ENCODE assay signal across 13 cellular contexts in the genomic region with DNA sequence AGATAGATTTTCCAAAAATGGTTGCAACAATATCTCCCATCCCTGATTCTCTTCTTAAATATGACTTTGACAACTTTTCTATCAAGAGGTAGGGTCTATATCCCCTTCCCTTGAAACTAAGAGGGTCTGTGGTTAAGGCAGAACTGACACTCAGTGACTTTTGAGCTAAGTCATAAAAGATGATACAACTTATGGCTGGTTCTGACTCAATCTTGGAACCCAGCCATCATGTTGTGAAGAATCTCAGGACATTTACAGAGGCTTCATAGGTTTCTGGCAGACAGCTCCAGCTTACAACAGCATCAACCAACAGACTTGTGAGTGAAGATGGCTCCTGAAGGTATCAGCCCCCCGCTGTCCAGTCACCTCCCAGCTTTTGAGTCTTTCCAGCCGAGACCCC.
A peak's percentile ranks its signal among the peaks of the same experiment; 100 is the strongest.
DNase-seq lines count a peak whose midpoint lies in the region; ATAC-seq, FAIRE-seq and TF ChIP-seq lines count a peak whose summit lies in the region.
"Had no signal": no experiment of that assay in that cellular context is flagged by ENCODE, and none has a peak within 500 bp of the region (broad histone marks: within the 10 kb centered on the region; RNA-seq: fewer than 3 reads in every experiment).

No MANE protein-coding gene starts in this region.

- H3K9ac ChIP-seq in DND-41 (ENCODE audit: low read depth, low read length) = no peak overlapping the region

- no peak for TF ChIP-seq CTCF in DND-41 (IDR thresholded peaks at IDR 0.05; ENCODE audit: borderline replicate concordance, extremely low read depth, low read length, poor library complexity, severe bottlenecking)
- TF ChIP-seq CTCF in astrocyte of the spinal cord (IDR thresholded peaks at IDR 0.05; ENCODE audit: low read depth, low read length) = no peak
- no peak for TF ChIP-seq CTCF in ascending aorta (IDR thresholded peaks at IDR 0.05)

- H3K36me3 ChIP-seq in DND-41 (ENCODE audit: insufficient read depth, low read length) = 0 out of 2 replicates have a peak, but pooled peaks cover 3% of the 10 kb centered on the region
- no peaks in the 10 kb centered on the region for H3K36me3 ChIP-seq in ascending aorta

- H3K4me2 ChIP-seq in DND-41 (ENCODE audit: insufficient read depth, low read length) = no peak overlapping the region

- H3K9me3 ChIP-seq in DND-41 (ENCODE audit: insufficient read depth, low read length, severe bottlenecking) = peaks cover 20% of the 10 kb centered on the region
- H3K9me3 ChIP-seq in ascending aorta = no peaks in the 10 kb centered on the region
- H3K9me3 ChIP-seq: body of pancreas had no signal

- H3K79me2 ChIP-seq in DND-41 (ENCODE audit: insufficient read depth, low read length) = no peaks in the 10 kb centered on the region

- H3K27ac ChIP-seq in DND-41 (ENCODE audit: low read length) (peak overlapping the region; percentile 64), ascending aorta (no peak overlapping the region)
- H3K27ac ChIP-seq: body of pancreas had no signal

- in situ Hi-C loops in astrocyte of the spinal cord (cut with HindIII; ENCODE audit: low sequenced_read_pairs) = no loop called here

- ATAC-seq in DND-41 (ENCODE audit: insufficient read depth, low read depth) (peak; percentile 64), left colon (peak; percentile 82), esophagus mucosa (no peak)
- ATAC-seq: body of pancreas, Right ventricle myocardium inferior had no signal

- DNase-seq in DND-41 (peak; percentile 24), M059J (ENCODE audit: low read depth) (peak; percentile 75), astrocyte of the spinal cord (ENCODE audit: low read depth, low spot score) (peak; percentile 60), left colon (peak; percentile 25 to 29), ascending aorta (ENCODE audit: low spot score in 2 of 2) (no peak), globus pallidus (ENCODE audit: low spot score) (no peak), frontal cortex (ENCODE audit: low spot score in 2 of 2) (no peak)
- DNase-seq: activated CD8-positive, alpha-beta memory T cell treated with anti-CD3 and anti-CD28 coated beads, Interleukin-2, amount 50 U/mL, for 48 hours; body of pancreas; NCI-H446 treated with DMSO at 0.1 percent for 48 hours had no signal

- H4K20me1 ChIP-seq in DND-41 (ENCODE audit: insufficient read depth, low read length) = no peaks in the 10 kb centered on the region

- H2AFZ ChIP-seq in DND-41 (ENCODE audit: low read depth, low read length) = peak overlapping the region; percentile 48

- no peaks in the 10 kb centered on the region for H3K27me3 ChIP-seq in DND-41 (ENCODE audit: insufficient read depth, low read length, poor library complexity)
- H3K27me3 ChIP-seq in ascending aorta = no peaks in the 10 kb centered on the region
- H3K27me3 ChIP-seq: body of pancreas had no signal

- intact Hi-C loops in left colon (cut with DNase I, micrococcal nuclease) (no loop called here), ascending aorta (cut with DNase I) (no loop called here)

- H3K4me1 ChIP-seq in DND-41 (ENCODE audit: insufficient read depth, low read length) = peaks cover 43% of the 10 kb centered on the region
- no peaks in the 10 kb centered on the region for H3K4me1 ChIP-seq in ascending aorta

- H3K4me3 ChIP-seq in DND-41 (ENCODE audit: low read depth in 1 of 2, low read length in 2 of 2) (no peak overlapping the region), astrocyte of the spinal cord (ENCODE audit: low read depth, low read length) (no peak overlapping the region), ascending aorta (no peak overlapping the region)
- H3K4me3 ChIP-seq: body of pancreas had no signal

- FAIRE-seq in frontal cortex (lab: Jason Lieb, UNC) = no peak
- FAIRE-seq: endothelial cell of umbilical vein had no signal

Comparison
In these comparisons a context has a peak if more than half of its experiments do, and no peak if none do; other contexts are left out.
1. DNase-seq: peak in DND-41 (single experiment), M059J (single experiment), astrocyte of the spinal cord (single experiment) and left colon (2 of 2); none in ascending aorta (0 of 2), globus pallidus (single experiment) and frontal cortex (0 of 2).